Comparison of ENCODE assay signal across 12 cellular contexts in genomic region chr14:24132061-24132685, GRCh38. TPM values are rescaled to one million over a fixed set of nuclear protein-coding genes. Genes with fewer than 3 reads are reported as not detected.
DNase-seq lines count a peak whose midpoint lies in the region; ATAC-seq and TF ChIP-seq lines count a peak whose summit lies in the region.
"Had no signal": no experiment of that assay in that cellular context is flagged by ENCODE, and none has a peak within 500 bp of the region (broad histone marks: within the 10 kb centered on the region; RNA-seq: fewer than 3 reads in every experiment).

No MANE protein-coding gene starts in this region.

- no peaks in the 10 kb centered on the region for H4K20me1 ChIP-seq in H9 (ENCODE audit: control insufficient read depth, insufficient read depth, insufficient read length)

- no peak overlapping the region for H3K9ac ChIP-seq in H9 (ENCODE audit: extremely low read depth, insufficient read length, low read length)

- H3K27ac ChIP-seq in H9 (ENCODE audit: insufficient read length, low read depth, low read length), result no peak overlapping the region

- H2BK120ac ChIP-seq in H9 (ENCODE audit: low read depth, low read length, poor library complexity, severe bottlenecking), result no peak overlapping the region

- no peak for DNase-seq in H9
- peak; percentile 16 for DNase-seq in T follicular helper cell (ENCODE audit: low read depth)
- no peak for DNase-seq in central memory CD8-positive, alpha-beta T cell (ENCODE audit: low spot score in 2 of 2)
- peak; percentile 44 for DNase-seq in stimulated activated CD4-positive, alpha-beta T cell treated with anti-CD3 and anti-CD28 coated beads, Interleukin-15, amount 100 ng/mL, for 24 hours
- no peak for DNase-seq in H4 (ENCODE audit: low spot score)
- DNase-seq in retina, result no peak
- DNase-seq: GDM1, NCI-H526 had no signal

- H2BK5ac ChIP-seq in H9 (ENCODE audit: insufficient read length, low read length), result no peak overlapping the region

- H3K9me3 ChIP-seq in H9 (ENCODE audit: control insufficient read depth, low read depth, low read length), result no peaks in the 10 kb centered on the region

- no CpG with 5 or more reads among the region's 24 CpGs for WGBS in H9 (ENCODE audit: extremely low coverage, insufficient read length, low lambda C conversion rate)

- H3K36me3 Mint-ChIP-seq in H9 (ENCODE audit: insufficient read depth in 1 of 3, low read depth in 3 of 3), result peaks cover 0 to 4% (median 2%) of the 10 kb centered on the region in 3 experiments; a peak in 4 of 7 replicates
- peaks cover 9% of the 10 kb centered on the region for H3K36me3 Mint-ChIP-seq in central memory CD8-positive, alpha-beta T cell (ENCODE audit: insufficient read depth)

- H3K4me2 ChIP-seq in H9 (ENCODE audit: insufficient read depth, insufficient read length, low read length), result no peak overlapping the region

- 0 out of 5 replicates have a peak, but pooled peaks cover 0 to 2% of the 10 kb centered on the region in 2 experiments for H3K9me3 Mint-ChIP-seq in H9
- no peaks in the 10 kb centered on the region for H3K9me3 Mint-ChIP-seq in central memory CD8-positive, alpha-beta T cell
- H3K9me3 Mint-ChIP-seq: WTC11 had no signal

- no peaks in the 10 kb centered on the region for H3K79me1 ChIP-seq in H9 (ENCODE audit: insufficient read depth, low read depth, low read length, poor library complexity, severe bottlenecking)

- H4K8ac ChIP-seq in H9 (replicated peaks; ENCODE audit: insufficient read length, low read depth, low read length), result no peak overlapping the region

- no peak overlapping the region for H2BK12ac ChIP-seq in H9 (ENCODE audit: insufficient read length, low read depth, low read length)

- no peaks in the 10 kb centered on the region for H3K79me2 ChIP-seq in H9 (ENCODE audit: insufficient read depth, low read length)

- H4K91ac ChIP-seq in H9 (ENCODE audit: insufficient read length, low read depth, low read length), result no peak overlapping the region

- H3K56ac ChIP-seq in H9 (ENCODE audit: insufficient read length, low read depth, low read length), result no peak overlapping the region

- no peak overlapping the region for H4K5ac ChIP-seq in H9 (ENCODE audit: insufficient read length, low read depth, low read length)

- H2AFZ ChIP-seq in H9 (ENCODE audit: low read length), result no peak overlapping the region

- no peaks in the 10 kb centered on the region for H3K4me1 ChIP-seq in H9 (ENCODE audit: insufficient read depth, low read length)

- H3K27me3 Mint-ChIP-seq in H9 (ENCODE audit: low read depth), result no peaks in the 10 kb centered on the region
- no peaks in the 10 kb centered on the region for H3K27me3 Mint-ChIP-seq in central memory CD8-positive, alpha-beta T cell

- no peak overlapping the region for H3K18ac ChIP-seq in H9 (ENCODE audit: insufficient read length, low read depth, low read length)

- H2BK15ac ChIP-seq in H9 (ENCODE audit: low read depth, low read length), result no peak overlapping the region

- no peak for ATAC-seq in central memory CD8-positive, alpha-beta T cell (replicated peaks; ENCODE audit: extremely low read depth, poor library complexity, severe bottlenecking)
- ATAC-seq in GM18505 (IDR thresholded peaks at IDR 0.05; ENCODE audit: unreplicated experiment), result no peak
- ATAC-seq in GM19035 (IDR thresholded peaks at IDR 0.05; ENCODE audit: unreplicated experiment), result no peak
- ATAC-seq: WTC11 had no signal

- no peak overlapping the region for H3K4ac ChIP-seq in H9 (ENCODE audit: low read depth, low read length)

- H2BK20ac ChIP-seq in H9 (ENCODE audit: low read depth, low read length, poor library complexity, severe bottlenecking), result no peak overlapping the region

- peaks cover 14 to 16% of the 10 kb centered on the region in 2 experiments for H3K4me1 Mint-ChIP-seq in H9
- peaks cover 32% of the 10 kb centered on the region for H3K4me1 Mint-ChIP-seq in central memory CD8-positive, alpha-beta T cell

- H3K23ac ChIP-seq in H9 (ENCODE audit: insufficient read length, low read depth, low read length), result no peak overlapping the region

- TF ChIP-seq CTCF in H9 (conservative IDR thresholded peaks at IDR 0.05), result no peak

- peak overlapping the region in 2 of 3 experiments; percentile 39 to 50; a peak in 1 of 7 replicates for H3K27ac Mint-ChIP-seq in H9
- H3K27ac Mint-ChIP-seq in central memory CD8-positive, alpha-beta T cell (ENCODE audit: low read depth), result no peak overlapping the region
- H3K27ac Mint-ChIP-seq: WTC11 had no signal

- no peak overlapping the region for H3K14ac ChIP-seq in H9 (ENCODE audit: insufficient read depth, low read length)

- H3K23me2 ChIP-seq in H9 (ENCODE audit: insufficient read length, low read depth, low read length, poor library complexity, severe bottlenecking), result peaks cover 10% of the 10 kb centered on the region

- no peak overlapping the region for H3K4me3 Mint-ChIP-seq in H9
- peak overlapping the region; percentile 41 for H3K4me3 Mint-ChIP-seq in central memory CD8-positive, alpha-beta T cell
- H3K4me3 Mint-ChIP-seq: WTC11 had no signal

- H2AK5ac ChIP-seq in H9 (ENCODE audit: insufficient read length, low read length), result no peak overlapping the region

- TF ChIP-seq POLR2A in GM18505 (IDR thresholded peaks at IDR 0.05; ENCODE audit: borderline replicate concordance, extremely low read depth, insufficient read depth, insufficient read length), result no peak

- no peaks in the 10 kb centered on the region for H3K27me3 ChIP-seq in H9 (ENCODE audit: insufficient read depth, low read length)

- H3T11ph ChIP-seq in H9 (ENCODE audit: low read length), result no peak overlapping the region

RNA-seq across cellular contexts. Expression of gene FITM1, which starts 1.7 kb away (rescaled TPM):
- 0.31 and 0.72 TPM in 2 replicates for total RNA-seq in H9 (2021)
- total RNA-seq in H4 (2014; rRNA removed; shearing (Covaris generic)), result not detected in 2 replicates
- total RNA-seq: temporal lobe, WTC11 had no signal

RNA-seq across cellular contexts. Expression of gene PSME1, which starts 3.8 kb away (rescaled TPM):
- 109 TPM in 2 replicates for total RNA-seq in H9 (2021)
- 584 and 638 TPM in 2 replicates for total RNA-seq in H4 (2014; rRNA removed; shearing (Covaris generic))

RNA-seq across cellular contexts. Expression of gene EMC9, which starts 9.2 kb away (rescaled TPM):
- 52.9 and 55.9 TPM in 2 replicates for total RNA-seq in H9 (2021)
- total RNA-seq in H4 (2014; rRNA removed; shearing (Covaris generic)), result 26.7 and 38.1 TPM in 2 replicates

RNA-seq across cellular contexts. Expression of gene PSME2, which starts 14.2 kb away (rescaled TPM):
- 125 and 126 TPM in 2 replicates for total RNA-seq in H9 (2021)
- 346 and 383 TPM in 2 replicates for total RNA-seq in H4 (2014; rRNA removed; shearing (Covaris generic))

RNA-seq across cellular contexts. Expression of gene RNF31, which starts 15.1 kb away (rescaled TPM):
- 67.8 and 87.3 TPM in 2 replicates for total RNA-seq in H9 (2021)
- total RNA-seq in H4 (2014; rRNA removed; shearing (Covaris generic)), result 44.3 and 107 TPM in 2 replicates

Comparison
In these comparisons a context has a peak if more than half of its experiments do, and no peak if none do; other contexts are left out.
1. DNase-seq: peak in T follicular helper cell (single experiment) and stimulated activated CD4-positive, alpha-beta T cell treated with anti-CD3 and anti-CD28 coated beads, Interleukin-15, amount 100 ng/mL, for 24 hours (single experiment); none in H9 (single experiment), central memory CD8-positive, alpha-beta T cell (0 of 2), H4 (single experiment) and retina (single experiment).